ENCODE assay signal across 17 cellular contexts in genomic region chr11:45473491-45473890, GRCh38.
DNase-seq lines count a peak whose midpoint lies in the region; ATAC-seq and TF ChIP-seq lines count a peak whose summit lies in the region.
"Had no signal": no experiment of that assay in that cellular context is flagged by ENCODE, and none has a peak within 500 bp of the region (broad histone marks: within the 10 kb centered on the region; RNA-seq: fewer than 3 reads in every experiment).

No MANE protein-coding gene starts in this region.

- peak overlapping the region; percentile 63 for H3K4me3 Mint-ChIP-seq in glutamatergic neuron (ENCODE audit: unreplicated experiment)
- no peak overlapping the region for H3K4me3 Mint-ChIP-seq in stimulated activated naive CD8-positive, alpha-beta T cell treated with anti-CD3 and anti-CD28 coated beads, Interleukin-15, amount 100 ng/mL, for 72 hours
- H3K4me3 Mint-ChIP-seq: activated CD4-positive, alpha-beta memory T cell treated with anti-CD3 and anti-CD28 coated beads, Interleukin-2, amount 10 ng/mL, durations not matched to agents 7 days and 5 days; activated naive CD8-positive, alpha-beta T cell treated with anti-CD3 and anti-CD28 coated beads, Interleukin-2, amount 10 ng/mL, durations not matched to agents 7 days and 5 days; activated T-helper 1 cell treated with anti-CD3 and anti-CD28 coated beads, Interleukin-12 subunit alpha, Interleukin-12 subunit beta, Interleukin-2, Interleukin-4 antibody, amounts not matched to agents 30 ng/mL and 10 ng/mL and 1 ng/mL, durations not matched to agents 14 hours and 24 hours and 36 hours; immature natural killer cell had no signal

- peak; percentile 29 for DNase-seq in cardiac septum (ENCODE audit: low spot score)
- DNase-seq in right atrium auricular region (ENCODE audit: low spot score): no peak
- peak; percentile 63 for DNase-seq in NCI-H774 (lab: John Stamatoyannopoulos, UW)
- peak; percentile 38 for DNase-seq in glutamatergic neuron
- peak; percentile 18 for DNase-seq in spleen
- no peak for DNase-seq in stimulated activated CD4-positive, alpha-beta T cell treated with anti-CD3 and anti-CD28 coated beads, Interleukin-2, amount 100 ng/mL, for 24 hours
- DNase-seq in stimulated activated naive CD8-positive, alpha-beta T cell treated with anti-CD3 and anti-CD28 coated beads, Interleukin-15, amount 100 ng/mL, for 72 hours: no peak
- DNase-seq: activated CD4-positive, alpha-beta memory T cell treated with anti-CD3 and anti-CD28 coated beads, Interleukin-2, amount 10 ng/mL, durations not matched to agents 7 days and 5 days; activated naive CD8-positive, alpha-beta T cell treated with anti-CD3 and anti-CD28 coated beads, Interleukin-2, amount 10 ng/mL, durations not matched to agents 7 days and 5 days; DND-41; immature natural killer cell; NCI-H1436 treated with DMSO at 0.1 percent for 48 hours; right cardiac atrium; stomach had no signal

- peak overlapping the region; percentile 95 for H3K27ac Mint-ChIP-seq in glutamatergic neuron (ENCODE audit: unreplicated experiment)
- peak overlapping the region in 1 of 2 donors; percentile 15 for H3K27ac Mint-ChIP-seq in stimulated activated naive CD8-positive, alpha-beta T cell treated with anti-CD3 and anti-CD28 coated beads, Interleukin-15, amount 100 ng/mL, for 72 hours
- H3K27ac Mint-ChIP-seq: activated CD4-positive, alpha-beta memory T cell treated with anti-CD3 and anti-CD28 coated beads, Interleukin-2, amount 10 ng/mL, durations not matched to agents 7 days and 5 days; activated naive CD8-positive, alpha-beta T cell treated with anti-CD3 and anti-CD28 coated beads, Interleukin-2, amount 10 ng/mL, durations not matched to agents 7 days and 5 days; activated T-helper 1 cell treated with anti-CD3 and anti-CD28 coated beads, Interleukin-12 subunit alpha, Interleukin-12 subunit beta, Interleukin-2, Interleukin-4 antibody, amounts not matched to agents 30 ng/mL and 10 ng/mL and 1 ng/mL, durations not matched to agents 14 hours and 24 hours and 36 hours; immature natural killer cell had no signal

- no peaks in the 10 kb centered on the region for H3K9me3 ChIP-seq in right atrium auricular region
- no peaks in the 10 kb centered on the region for H3K9me3 ChIP-seq in spleen
- H3K9me3 ChIP-seq: BLaER1 treated with 17β-estradiol and CSF1 and Interleukin-3, amounts not matched to agents 10 nM and 100 nM; stomach had no signal

- no peak for ATAC-seq in HG02885 (IDR thresholded peaks at IDR 0.05; ENCODE audit: poor library complexity, unreplicated experiment)
- no peak for ATAC-seq in stimulated activated naive CD8-positive, alpha-beta T cell treated with anti-CD3 and anti-CD28 coated beads, Interleukin-15, amount 100 ng/mL, for 72 hours

- H3K36me3 ChIP-seq in right atrium auricular region (no peaks in the 10 kb centered on the region), spleen (no peaks in the 10 kb centered on the region)
- H3K36me3 ChIP-seq: BLaER1 treated with 17β-estradiol and CSF1 and Interleukin-3, amounts not matched to agents 10 nM and 100 nM; stomach had no signal

- WGBS in spleen, 5 donors: 55 to 81% (median 66%) methylated on average over 3 of the region's 3 CpGs

- H3K27me3 Mint-ChIP-seq in glutamatergic neuron (ENCODE audit: unreplicated experiment): peaks cover 2% of the 10 kb centered on the region
- peaks cover 23% of the 10 kb centered on the region for H3K27me3 Mint-ChIP-seq in stimulated activated naive CD8-positive, alpha-beta T cell treated with anti-CD3 and anti-CD28 coated beads, Interleukin-15, amount 100 ng/mL, for 72 hours

- H3K4me1 ChIP-seq in right atrium auricular region (no peaks in the 10 kb centered on the region), spleen (peaks cover 0 to 19% (median 5%) of the 10 kb centered on the region in 6 donors)
- H3K4me1 ChIP-seq: stomach had no signal

- H3K27me3 ChIP-seq in right atrium auricular region (no peaks in the 10 kb centered on the region), spleen (replicated peaks in 1 of 7) (no peaks in the 10 kb centered on the region)
- H3K27me3 ChIP-seq: BLaER1 treated with 17β-estradiol and CSF1 and Interleukin-3, amounts not matched to agents 10 nM and 100 nM had no signal

- H3K9me3 Mint-ChIP-seq in glutamatergic neuron (ENCODE audit: unreplicated experiment): peaks cover 4% of the 10 kb centered on the region
- no peaks in the 10 kb centered on the region for H3K9me3 Mint-ChIP-seq in stimulated activated naive CD8-positive, alpha-beta T cell treated with anti-CD3 and anti-CD28 coated beads, Interleukin-15, amount 100 ng/mL, for 72 hours
- H3K9me3 Mint-ChIP-seq: activated CD4-positive, alpha-beta memory T cell treated with anti-CD3 and anti-CD28 coated beads, Interleukin-2, amount 10 ng/mL, durations not matched to agents 7 days and 5 days; activated naive CD8-positive, alpha-beta T cell treated with anti-CD3 and anti-CD28 coated beads, Interleukin-2, amount 10 ng/mL, durations not matched to agents 7 days and 5 days; activated T-helper 1 cell treated with anti-CD3 and anti-CD28 coated beads, Interleukin-12 subunit alpha, Interleukin-12 subunit beta, Interleukin-2, Interleukin-4 antibody, amounts not matched to agents 30 ng/mL and 10 ng/mL and 1 ng/mL, durations not matched to agents 14 hours and 24 hours and 36 hours; immature natural killer cell had no signal

- TF ChIP-seq CTCF in right atrium auricular region (IDR thresholded peaks at IDR 0.05) (no peak), glutamatergic neuron (IDR thresholded peaks at IDR 0.05; ENCODE audit: partially characterized antibody, unreplicated experiment) (no peak), spleen (IDR thresholded peaks at IDR 0.05 in 8 of 11, conservative IDR thresholded peaks at IDR 0.05 in 3 of 11) (no peak)

- intact Hi-C loops in cardiac septum (cut with DNase I) (no loop called here), spleen (cut with DNase I; ENCODE audit: low total_unique reads) (no loop called here)

- TF ChIP-seq POLR2A in spleen (IDR thresholded peaks at IDR 0.05): no peak

- H3K36me3 Mint-ChIP-seq in glutamatergic neuron (ENCODE audit: unreplicated experiment): no peaks in the 10 kb centered on the region
- H3K36me3 Mint-ChIP-seq: activated naive CD8-positive, alpha-beta T cell treated with anti-CD3 and anti-CD28 coated beads, Interleukin-2, amount 10 ng/mL, durations not matched to agents 7 days and 5 days; immature natural killer cell had no signal

- peaks cover 19% of the 10 kb centered on the region for H3K4me1 Mint-ChIP-seq in glutamatergic neuron (ENCODE audit: low read depth, unreplicated experiment)
- H3K4me1 Mint-ChIP-seq in stimulated activated naive CD8-positive, alpha-beta T cell treated with anti-CD3 and anti-CD28 coated beads, Interleukin-15, amount 100 ng/mL, for 72 hours: no peaks in the 10 kb centered on the region
- H3K4me1 Mint-ChIP-seq: activated CD4-positive, alpha-beta memory T cell treated with anti-CD3 and anti-CD28 coated beads, Interleukin-2, amount 10 ng/mL, durations not matched to agents 7 days and 5 days; activated naive CD8-positive, alpha-beta T cell treated with anti-CD3 and anti-CD28 coated beads, Interleukin-2, amount 10 ng/mL, durations not matched to agents 7 days and 5 days; immature natural killer cell had no signal

- no peak overlapping the region for H3K27ac ChIP-seq in right atrium auricular region
- H3K27ac ChIP-seq in spleen: peak overlapping the region in 1 of 8 donors; percentile 13
- H3K27ac ChIP-seq: BLaER1 treated with 17β-estradiol and CSF1 and Interleukin-3, amounts not matched to agents 10 nM and 100 nM; stomach had no signal

- H3K4me3 ChIP-seq in right atrium auricular region (no peak overlapping the region), spleen (no peak overlapping the region)
- H3K4me3 ChIP-seq: BLaER1 treated with 17β-estradiol and CSF1 and Interleukin-3, amounts not matched to agents 10 nM and 100 nM; stomach had no signal

Comparison
In these comparisons a context has a peak if more than half of its experiments do, and no peak if none do; other contexts are left out.
1. DNase-seq: peak in cardiac septum (single experiment), NCI-H774 (single experiment), glutamatergic neuron (single experiment) and spleen (single experiment); none in right atrium auricular region (single experiment), stimulated activated CD4-positive, alpha-beta T cell treated with anti-CD3 and anti-CD28 coated beads, Interleukin-2, amount 100 ng/mL, for 24 hours (0 of 2) and stimulated activated naive CD8-positive, alpha-beta T cell treated with anti-CD3 and anti-CD28 coated beads, Interleukin-15, amount 100 ng/mL, for 72 hours (0 of 2).